In genomic region chr7:17943006-17943405, GRCh38 we compare ENCODE assay signal across 26 cellular contexts.
"Had no signal": no experiment of that assay in that cellular context is flagged by ENCODE, and none has a peak within 500 bp of the region (broad histone marks: within the 10 kb centered on the region; RNA-seq: fewer than 3 reads in every experiment).

No MANE protein-coding gene starts in this region.

- H3K4me3 Mint-ChIP-seq: stimulated activated effector memory CD8-positive, alpha-beta T cell treated with anti-CD3 and anti-CD28 coated beads, Interleukin-12 subunit alpha, Interleukin-12 subunit beta, amount 100 ng/mL, for 72 hours; stimulated activated naive B cell treated with anti-CD40 and anti-IgM and Interleukin-4, amounts not matched to agents 10 μg/mL and 1 μg/mL and 100 μg/mL, for 72 hours; stimulated activated naive CD8-positive, alpha-beta T cell treated with anti-CD3 and anti-CD28 coated beads, Interleukin-15, Interleukin-2, amounts not matched to agents 100 ng/mL and 50 ng/mL, for 24 hours had no signal

- H3K9me3 Mint-ChIP-seq: natural killer cell; nephron progenitor cell; neural progenitor cell; stimulated activated effector memory CD8-positive, alpha-beta T cell treated with anti-CD3 and anti-CD28 coated beads, Interleukin-12 subunit alpha, Interleukin-12 subunit beta, amount 100 ng/mL, for 72 hours; stimulated activated naive B cell treated with anti-CD40 and anti-IgM and Interleukin-4, amounts not matched to agents 10 μg/mL and 1 μg/mL and 100 μg/mL, for 72 hours; stimulated activated naive CD8-positive, alpha-beta T cell treated with anti-CD3 and anti-CD28 coated beads, Interleukin-15, Interleukin-2, amounts not matched to agents 100 ng/mL and 50 ng/mL, for 24 hours; type B pancreatic cell had no signal

- ATAC-seq: naive thymus-derived CD4-positive, alpha-beta T cell; natural killer cell; psoas muscle; right cardiac atrium; stimulated activated effector memory CD8-positive, alpha-beta T cell treated with anti-CD3 and anti-CD28 coated beads, Interleukin-12 subunit alpha, Interleukin-12 subunit beta, amount 100 ng/mL, for 72 hours; stimulated activated naive B cell treated with anti-CD40 and anti-IgM and Interleukin-4, amounts not matched to agents 10 μg/mL and 1 μg/mL and 100 μg/mL, for 72 hours; upper lobe of right lung had no signal

- H3K27ac Mint-ChIP-seq: natural killer cell; nephron progenitor cell; neural progenitor cell; stimulated activated effector memory CD8-positive, alpha-beta T cell treated with anti-CD3 and anti-CD28 coated beads, Interleukin-12 subunit alpha, Interleukin-12 subunit beta, amount 100 ng/mL, for 72 hours; stimulated activated naive B cell treated with anti-CD40 and anti-IgM and Interleukin-4, amounts not matched to agents 10 μg/mL and 1 μg/mL and 100 μg/mL, for 72 hours; stimulated activated naive CD8-positive, alpha-beta T cell treated with anti-CD3 and anti-CD28 coated beads, Interleukin-15, Interleukin-2, amounts not matched to agents 100 ng/mL and 50 ng/mL, for 24 hours had no signal

- H3K27me3 Mint-ChIP-seq: progenitor cell of endocrine pancreas; stimulated activated naive B cell treated with anti-CD40 and anti-IgM and Interleukin-4, amounts not matched to agents 10 μg/mL and 1 μg/mL and 100 μg/mL, for 72 hours; stimulated activated naive CD8-positive, alpha-beta T cell treated with anti-CD3 and anti-CD28 coated beads, Interleukin-15, Interleukin-2, amounts not matched to agents 100 ng/mL and 50 ng/mL, for 24 hours; type B pancreatic cell had no signal

- DNase-seq: naive thymus-derived CD4-positive, alpha-beta T cell; natural killer cell; nephron progenitor cell; occipital lobe; ovary; posterior cingulate gyrus; psoas muscle; right cardiac atrium; right lobe of liver; sigmoid colon; small intestine; stimulated activated CD4-positive, alpha-beta T cell treated with anti-CD3 and anti-CD28 coated beads, Interleukin-15, amount 100 ng/mL, for 24 hours; stimulated activated CD4-positive, alpha-beta T cell treated with anti-CD3 and anti-CD28 coated beads, Interleukin-2, amount 100 ng/mL, for 24 hours; stimulated activated CD4-positive, alpha-beta T cell treated with anti-CD3 and anti-CD28 coated beads, Interleukin-2, amount 100 ng/mL, for 48 hours; stimulated activated CD4-positive, alpha-beta T cell treated with anti-CD3 and anti-CD28 coated beads, Interleukin-4, amount 100 ng/mL, for 24 hours; stimulated activated naive B cell treated with anti-CD40 and anti-IgM and Interleukin-4, amounts not matched to agents 10 μg/mL and 1 μg/mL and 100 μg/mL, for 72 hours; stimulated activated naive CD4-positive, alpha-beta T cell treated with Interleukin-2 at 50 U/mL for 16 hours; stomach; thyroid gland; upper lobe of right lung; uterus had no signal

- H3K36me3 Mint-ChIP-seq: natural killer cell; neural progenitor cell; stimulated activated effector memory CD8-positive, alpha-beta T cell treated with anti-CD3 and anti-CD28 coated beads, Interleukin-12 subunit alpha, Interleukin-12 subunit beta, amount 100 ng/mL, for 72 hours; type B pancreatic cell had no signal
